ENCODE assay signal across 9 cellular contexts in genomic region chr1:247357781-247358211, GRCh38. TPM values are rescaled to one million over a fixed set of nuclear protein-coding genes. Genes with fewer than 3 reads are reported as not detected.
A peak's percentile ranks its signal among the peaks of the same experiment; 100 is the strongest.
DNase-seq lines count a peak whose midpoint lies in the region; ATAC-seq and TF ChIP-seq lines count a peak whose summit lies in the region.
"Had no signal": no experiment of that assay in that cellular context is flagged by ENCODE, and none has a peak within 500 bp of the region (broad histone marks: within the 10 kb centered on the region; RNA-seq: fewer than 3 reads in every experiment).

No MANE protein-coding gene starts in this region.

- H3K4me3 ChIP-seq in epithelial cell of esophagus (ENCODE audit: low read length) (no peak overlapping the region), testis (no peak overlapping the region), coronary artery (no peak overlapping the region)

- H3K27ac ChIP-seq in testis (peak overlapping the region; percentile 26 to 41), coronary artery (peak overlapping the region in 1 of 2 donors; percentile 67)

- whole genome bisulfite sequencing in testis, 2 donors, result 63 to 79% methylated on average over 5 to 6 of the region's 6 CpGs

- intact Hi-C loops in testis (cut with DNase I; ENCODE audit: low total_unique reads), result no loop called here

- TF ChIP-seq CTCF in epithelial cell of esophagus (IDR thresholded peaks at IDR 0.05; ENCODE audit: insufficient read depth, low read depth, low read length, missing control alignments) (no peak), testis (IDR thresholded peaks at IDR 0.05) (no peak), coronary artery (IDR thresholded peaks at IDR 0.05) (no peak)

- no peaks in the 10 kb centered on the region for H3K27me3 ChIP-seq in testis

- CTCF ChIA-PET in HEK293T (lab: Yijun Ruan, JAX), result no interaction called here

- no peaks in the 10 kb centered on the region for H3K36me3 ChIP-seq in testis (ENCODE audit: low read depth, missing control alignments)

- peaks cover 36% of the 10 kb centered on the region for H3K4me1 ChIP-seq in testis

- ATAC-seq in HG02943 (IDR thresholded peaks at IDR 0.05; ENCODE audit: low read depth, unreplicated experiment), result peak; percentile 82

- no peak for TF ChIP-seq POLR2A in testis (IDR thresholded peaks at IDR 0.05)

- POLR2A ChIA-PET in HEK293T (lab: Yijun Ruan, JAX), result no interaction called here

- no peaks in the 10 kb centered on the region for H3K9me3 ChIP-seq in testis

- peak; percentile 21 for DNase-seq in activated CD4-positive, alpha-beta T cell treated with anti-CD3 and anti-CD28 coated beads for 48 hours
- DNase-seq in activated CD4-positive, alpha-beta T cell treated with anti-CD3 and anti-CD28 coated beads, Interleukin-2, amount 50 U/mL, for 48 hours, result no peak
- DNase-seq in epithelial cell of esophagus (ENCODE audit: low read depth) (peak; percentile 72), testis (no peak), HEK293T (ENCODE audit: extremely low spot score) (no peak), NOMO-1 treated with DMSO at 0.1 percent for 48 hours (lab: John Stamatoyannopoulos, UW; ENCODE audit: unreplicated experiment) (no peak), coronary artery (ENCODE audit: low spot score) (no peak)

TF ChIP-seq in HEK293T, 16 proteins besides CTCF, POLR2A, EP300 and RAD21:
- no peak for TF ChIP-seq ARNT (IDR thresholded peaks at IDR 0.05)
- no peak for TF ChIP-seq FOXK2 (IDR thresholded peaks at IDR 0.05)
- no peak for TF ChIP-seq BHLHE40 (IDR thresholded peaks at IDR 0.05; ENCODE audit: borderline replicate concordance)
- TF ChIP-seq L3MBTL2 (conservative IDR thresholded peaks at IDR 0.05), result no peak
- no peak for TF ChIP-seq ZNF384 (IDR thresholded peaks at IDR 0.05)

RNA-seq across cellular contexts. Expression of gene ZNF496, which starts 26.1 kb away (rescaled TPM):
- 10 to 100 TPM; 61.6 to 71.1 TPM for total RNA-seq in testis
- 45.0 TPM for polyA plus RNA-seq in testis (ENCODE audit: insufficient read depth, low read depth, low replicate concordance)

RNA-seq across cellular contexts. Expression of gene NLRP3, which starts 58.2 kb away (rescaled TPM):
- total RNA-seq in testis, result 1 to 10 TPM in 1 of 2 donors, under 1 TPM in 1; 0.31 to 1.4 TPM
- polyA plus RNA-seq in testis (ENCODE audit: insufficient read depth, low read depth, low replicate concordance), result 0.92 TPM
- polyA plus RNA-seq: BJ had no signal

Comparison
In these comparisons a context has a peak if more than half of its experiments do, and no peak if none do; other contexts are left out.
1. DNase-seq: peak in activated CD4-positive, alpha-beta T cell treated with anti-CD3 and anti-CD28 coated beads for 48 hours (single experiment) and epithelial cell of esophagus (single experiment); none in activated CD4-positive, alpha-beta T cell treated with anti-CD3 and anti-CD28 coated beads, Interleukin-2, amount 50 U/mL, for 48 hours (0 of 2), testis (single experiment), HEK293T (single experiment), NOMO-1 treated with DMSO at 0.1 percent for 48 hours (single experiment) and coronary artery (single experiment).